Comparison of ENCODE assay signal across 26 cellular contexts in genomic region chr2:13597176-13597575, GRCh38.
"Had no signal": no experiment of that assay in that cellular context is flagged by ENCODE, and none has a peak within 500 bp of the region (broad histone marks: within the 10 kb centered on the region; RNA-seq: fewer than 3 reads in every experiment).

No MANE protein-coding gene starts in this region.

- H3K27me3 ChIP-seq: Peyer's patch, SJSA1 had no signal

- H3K36me3 ChIP-seq: Peyer's patch, SJSA1 had no signal

- H3K4me3 ChIP-seq: Peyer's patch, SJSA1 had no signal

- H3K27ac ChIP-seq: Peyer's patch, SJSA1 had no signal

- H3K9me3 ChIP-seq: SJSA1, SK-N-SH had no signal

- H3K4me1 ChIP-seq: Peyer's patch, SJSA1 had no signal

- H3K9ac ChIP-seq: SK-N-SH had no signal

- H3K4me2 ChIP-seq: SK-N-SH had no signal

- DNase-seq: activated B cell treated with CpG ODN at 0.5 μM for 24 hours; activated CD4-positive, alpha-beta memory T cell treated with anti-CD3 and anti-CD28 coated beads for 36 hours; activated CD4-positive, alpha-beta T cell treated with anti-CD3 and anti-CD28 coated beads for 4 hours; activated CD4-positive, alpha-beta T cell treated with anti-CD3 and anti-CD28 coated beads, Interleukin-2, amount 50 U/mL, for 1 hour; activated CD4-positive, CD25-positive, alpha-beta regulatory T cell treated with anti-CD3 and anti-CD28 coated beads, Interleukin-2, amount 50 U/mL, for 72 hours; activated CD8-positive, alpha-beta memory T cell treated with anti-CD3 and anti-CD28 coated beads, Interleukin-2, amount 50 U/mL, for 4 hours; activated gamma-delta T cell treated with Interleukin-2 at 50 U/mL for 16 hours; activated naive CD4-positive, alpha-beta T cell treated with anti-CD3 and anti-CD28 coated beads for 36 hours; activated T-cell treated with anti-CD3 and anti-CD28 coated beads for 4 hours; activated T-cell treated with anti-CD3 and anti-CD28 coated beads, Interleukin-2, amount 50 U/mL, for 4 hours; anterior cingulate cortex; Kasumi-1; KG1; MM.1S; MV-4-11; NCI-H1092; NCI-H146; NCI-H187 treated with DMSO at 0.1 percent for 48 hours; NCI-H2081; NCI-H226; NCI-H524 treated with DMSO at 0.1 percent for 48 hours; Peyer's patch; RPMI8226; SHP77 treated with DMSO at 0.1 percent for 48 hours; SK-N-SH had no signal
